In the genomic region with DNA sequence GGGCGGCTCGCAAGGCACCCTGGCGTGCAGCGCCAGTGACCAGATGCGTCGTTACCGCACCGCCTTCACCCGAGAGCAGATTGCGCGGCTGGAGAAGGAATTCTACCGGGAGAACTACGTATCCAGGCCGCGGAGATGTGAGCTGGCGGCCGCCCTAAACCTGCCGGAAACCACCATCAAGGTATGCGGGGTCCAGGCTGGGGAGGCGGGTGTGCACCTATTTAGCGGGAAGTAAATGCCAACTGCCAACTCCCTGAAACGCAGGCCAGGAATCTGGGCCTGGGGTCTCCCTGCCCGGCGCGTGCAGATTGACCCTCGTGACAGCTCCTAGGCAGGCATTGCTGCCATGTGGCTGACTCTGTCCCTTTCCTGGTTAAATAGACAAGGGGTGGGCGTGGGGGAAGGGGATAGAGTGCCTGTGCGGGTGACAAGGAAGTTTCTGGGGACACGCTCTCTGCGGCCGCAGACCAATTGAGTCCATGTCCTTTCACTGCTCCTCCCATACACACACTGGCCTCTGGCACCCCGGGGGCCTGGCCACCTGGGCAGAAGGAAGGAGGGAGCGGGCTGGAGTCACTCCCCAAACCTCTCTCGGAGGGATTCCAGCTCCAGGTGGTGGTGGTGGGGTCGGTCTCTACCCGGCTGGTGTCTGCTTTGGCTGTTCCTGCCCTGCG, we compare ENCODE assay signal across 1 cellular context.
TF ChIP-seq lines count a peak whose summit lies in the region.

No MANE protein-coding gene starts in this region.

TF ChIP-seq in endothelial cell of umbilical vein, 7 proteins besides CTCF, POLR2A, EP300 and RAD21 (continued from another document):
- TF ChIP-seq GATA2 (IDR thresholded peaks at IDR 0.05; ENCODE audit: insufficient read depth, insufficient read length, low read depth, low read length) (no peak), FOS (IDR thresholded peaks at IDR 0.05; ENCODE audit: borderline replicate concordance, insufficient read depth, low read length) (no peak)
TF ChIP-seq in endothelial cell of umbilical vein: peak in this region for 1.
